17 cellular contexts compared by ENCODE assay signal in the genomic region with DNA sequence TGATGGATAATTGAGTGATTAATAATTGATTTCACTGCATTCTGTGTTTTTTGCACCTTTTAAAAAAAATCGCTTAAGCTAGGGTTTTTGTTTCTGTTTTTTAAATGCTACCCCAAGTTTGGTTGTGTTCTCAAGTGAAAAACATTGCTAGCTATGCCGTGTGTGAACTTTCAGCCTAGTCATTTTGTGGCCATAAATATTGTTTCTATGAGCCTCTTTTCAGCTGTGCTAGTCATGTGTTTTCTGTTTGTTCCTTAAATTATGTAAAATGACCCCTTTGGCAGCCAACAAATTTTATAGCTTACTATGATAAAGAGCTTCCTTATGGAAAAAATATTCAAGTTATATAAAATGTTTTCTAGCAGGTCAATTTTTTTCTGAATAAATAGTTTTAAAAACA.
"Had no signal": no experiment of that assay in that cellular context is flagged by ENCODE, and none has a peak within 500 bp of the region (broad histone marks: within the 10 kb centered on the region; RNA-seq: fewer than 3 reads in every experiment).

No MANE protein-coding gene starts in this region.

- DNase-seq: effector CD4-positive, alpha-beta T cell; endodermal cell; foreskin melanocyte; heart left ventricle; hypothalamus; kidney glomerular epithelial cell; mammary epithelial cell; natural killer cell; ovary; right cardiac atrium; stimulated activated CD4-positive, alpha-beta T cell treated with anti-CD3 and anti-CD28 coated beads, Interleukin-2, amount 100 ng/mL, for 48 hours; stimulated activated naive CD4-positive, alpha-beta T cell treated with Interleukin-2 at 50 U/mL for 16 hours had no signal

- H3K4me2 ChIP-seq: smooth muscle cell had no signal

- H3K4me1 Mint-ChIP-seq: endodermal cell had no signal

- ATAC-seq: heart left ventricle, left lobe of liver, natural killer cell, right cardiac atrium had no signal

- H3K36me3 Mint-ChIP-seq: natural killer cell, type B pancreatic cell had no signal

- H3K36me3 ChIP-seq: heart left ventricle, ovary had no signal

- H3K4me3 ChIP-seq: coronary artery, heart left ventricle, ovary, smooth muscle cell had no signal

- H3K27ac ChIP-seq: coronary artery, heart left ventricle, ovary had no signal

- H3K9me3 Mint-ChIP-seq: natural killer cell, neural crest cell, type B pancreatic cell had no signal

- H3K27me3 Mint-ChIP-seq: type B pancreatic cell had no signal

- H3K4me3 Mint-ChIP-seq: endodermal cell, natural killer cell, neural crest cell, type B pancreatic cell had no signal

- H3K9me3 ChIP-seq: heart left ventricle, ovary had no signal

- H3K27ac Mint-ChIP-seq: endodermal cell, natural killer cell, type B pancreatic cell had no signal

- H3K27me3 ChIP-seq: heart left ventricle, ovary had no signal
